In the genomic region with DNA sequence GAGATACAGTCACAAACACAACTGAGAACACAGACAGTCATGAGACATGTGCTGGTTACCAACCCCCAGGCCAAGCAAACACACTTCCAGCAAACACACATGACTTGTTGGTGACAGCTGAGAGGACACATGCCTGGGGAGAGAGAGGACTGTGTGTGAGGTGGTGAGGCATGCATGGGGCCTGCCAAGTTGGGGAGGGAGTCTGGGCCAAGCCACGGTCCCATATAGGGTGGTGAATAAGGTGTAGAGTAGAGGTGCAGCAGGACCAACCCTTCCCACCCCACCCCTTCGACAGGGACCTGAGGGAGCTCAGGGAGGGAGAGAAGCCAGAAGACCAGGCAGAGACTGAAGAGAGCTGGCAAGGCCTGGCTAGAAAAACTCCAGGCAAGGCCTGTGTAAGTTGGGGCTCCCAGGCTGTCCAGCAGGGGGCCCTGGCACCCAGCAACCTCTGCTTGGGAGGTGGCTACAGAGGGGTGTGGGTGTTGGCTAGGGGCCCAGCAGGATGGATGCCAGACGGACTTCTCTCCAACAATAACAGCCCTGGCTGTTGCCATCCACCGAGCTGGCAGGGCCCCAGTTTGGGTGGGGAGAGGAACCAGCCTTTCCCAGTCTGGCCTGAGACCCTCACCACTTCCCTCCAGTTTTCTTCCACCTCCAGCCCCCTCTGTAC, we compare ENCODE assay signal across 8 cellular contexts. TPM values are rescaled to one million over a fixed set of nuclear protein-coding genes. Genes with fewer than 3 reads are reported as not detected.
DNase-seq lines count a peak whose midpoint lies in the region; ATAC-seq, FAIRE-seq and TF ChIP-seq lines count a peak whose summit lies in the region.

No MANE protein-coding gene starts in this region.

- POLR2A ChIA-PET in PC-3 (lab: Charles Lee; ENCODE audit: unreplicated experiment): interaction anchor here (0.6 kb wide), 1 partner anchor 35 kb away, joined by 24 read pairs; no protein-coding TSS in a partner anchor

- peak overlapping the region; percentile 69 for H3K27ac Mint-ChIP-seq in activated T-cell treated with anti-CD3 and anti-CD28 coated beads, Interleukin-2, amount 50 U/mL, for 24 hours
- H3K27ac Mint-ChIP-seq in natural killer cell: peak overlapping the region in 1 of 2 donors; percentile 65

- no TSS peak for BruUV-seq in PC-3 (replicated peaks; lab: Mats Ljungman, UMichigan)

- H3K36me3 Mint-ChIP-seq in activated T-cell treated with anti-CD3 and anti-CD28 coated beads, Interleukin-2, amount 50 U/mL, for 24 hours (ENCODE audit: low read depth): peaks cover 24% of the 10 kb centered on the region
- H3K36me3 Mint-ChIP-seq in natural killer cell: no peaks in the 10 kb centered on the region

- peak; percentile 13 for TF ChIP-seq EP300 in esophagus muscularis mucosa (IDR thresholded peaks at IDR 0.05)

- peaks cover 23% of the 10 kb centered on the region for H3K27me3 Mint-ChIP-seq in activated T-cell treated with anti-CD3 and anti-CD28 coated beads, Interleukin-2, amount 50 U/mL, for 24 hours
- H3K27me3 Mint-ChIP-seq in natural killer cell (ENCODE audit: low read depth in 2 of 2): peaks cover 0 to 8% of the 10 kb centered on the region in 2 donors

- H3K9me3 ChIP-seq in PC-3 (ENCODE audit: low read length) (no peaks in the 10 kb centered on the region), esophagus muscularis mucosa (no peaks in the 10 kb centered on the region)

- intact Hi-C loops in PC-3 (cut with micrococcal nuclease): loop anchor here (1.0 kb wide), 1 partner anchor 16 kb away; no protein-coding TSS in a partner anchor
- intact Hi-C loops in esophagus muscularis mucosa (cut with DNase I): no loop called here
- intact Hi-C loops in natural killer cell (cut with micrococcal nuclease): loop anchor here (1.0 to 5.0 kb wide), 2 partner anchors 16 to 49 kb away; no protein-coding TSS in a partner anchor

- no peaks in the 10 kb centered on the region for H3K9me2 ChIP-seq in PC-3 (replicated peaks; ENCODE audit: low read length)

- H2AFZ ChIP-seq in PC-3 (ENCODE audit: low read length): no peak overlapping the region

- H3F3A ChIP-seq in PC-3 (ENCODE audit: low read length, unreplicated experiment): peaks cover 4% of the 10 kb centered on the region

- H4K20me1 ChIP-seq in PC-3 (ENCODE audit: low read length): peaks cover 5% of the 10 kb centered on the region; the same call in 1 of the 2 replicates

- no peak for FAIRE-seq in HTR-8/SVneo (lab: Jason Lieb, UNC)

- H3K27me3 ChIP-seq in PC-3 (ENCODE audit: low read length) (no peaks in the 10 kb centered on the region), esophagus muscularis mucosa (no peaks in the 10 kb centered on the region)

- peak overlapping the region; percentile 37; the same call in 1 of the 2 replicates for H3K4me2 ChIP-seq in PC-3 (ENCODE audit: low read length)

- no peaks in the 10 kb centered on the region for H3K9me3 Mint-ChIP-seq in activated T-cell treated with anti-CD3 and anti-CD28 coated beads, Interleukin-2, amount 50 U/mL, for 24 hours
- no peaks in the 10 kb centered on the region for H3K9me3 Mint-ChIP-seq in natural killer cell

- CTCF ChIA-PET in PC-3 (lab: Charles Lee): interaction anchor here (0.5 to 1.0 kb wide), 7 partner anchors 13 to 225 kb away, joined by 3 to 15 read pairs (median 7); a partner anchor contains a TSS

- peaks cover 26% of the 10 kb centered on the region for H3K79me2 ChIP-seq in PC-3 (ENCODE audit: low read length)

- H3K4me3 ChIP-seq in AG10803 (ENCODE audit: low read length): no peak overlapping the region
- no peak overlapping the region for H3K4me3 ChIP-seq in PC-3 (ENCODE audit: low read length)
- H3K4me3 ChIP-seq in esophagus muscularis mucosa: peak overlapping the region; percentile 73 to 82 (median 77)

- no peak overlapping the region for H3K4me3 Mint-ChIP-seq in activated T-cell treated with anti-CD3 and anti-CD28 coated beads, Interleukin-2, amount 50 U/mL, for 24 hours
- H3K4me3 Mint-ChIP-seq in natural killer cell: peak overlapping the region; percentile 37

- TF ChIP-seq POLR2A in esophagus muscularis mucosa (IDR thresholded peaks at IDR 0.05; ENCODE audit: low read depth): peak; percentile 25

- H3K4me1 ChIP-seq in PC-3 (ENCODE audit: insufficient read depth, low read length): peaks cover 29% of the 10 kb centered on the region
- H3K4me1 ChIP-seq in esophagus muscularis mucosa: peaks cover 81 to 100% (median 95%) of the 10 kb centered on the region in 4 donors

- peaks cover 53% of the 10 kb centered on the region for H3K4me1 Mint-ChIP-seq in activated T-cell treated with anti-CD3 and anti-CD28 coated beads, Interleukin-2, amount 50 U/mL, for 24 hours (ENCODE audit: low read depth)
- H3K4me1 Mint-ChIP-seq in natural killer cell: peaks cover 16 to 37% of the 10 kb centered on the region in 2 donors

- H3K27ac ChIP-seq in PC-3 (ENCODE audit: low read length): no peak overlapping the region
- H3K27ac ChIP-seq in esophagus muscularis mucosa (replicated peaks in 1 of 4): peak overlapping the region; percentile 95 to 98 (median 96)

- TF ChIP-seq CTCF in AG10803 (conservative IDR thresholded peaks at IDR 0.05; ENCODE audit: low read length) (peak; percentile 69), PC-3 (conservative IDR thresholded peaks at IDR 0.05; ENCODE audit: low read depth, low read length) (peak; percentile 78), esophagus muscularis mucosa (IDR thresholded peaks at IDR 0.05) (peak; percentile 83 to 90 (median 84)), natural killer cell (IDR thresholded peaks at IDR 0.05) (peak; percentile 80)

- 3% methylated on average over 4 of the region's 4 CpGs for WGBS in esophagus muscularis mucosa

- peak; percentile 36 for ATAC-seq in GM19025 (IDR thresholded peaks at IDR 0.05; ENCODE audit: low read depth, unreplicated experiment)
- peak; percentile 45 for ATAC-seq in PC-3
- peak; percentile 62 to 78 (median 64) for ATAC-seq in natural killer cell
- ATAC-seq in stimulated activated naive CD8-positive, alpha-beta T cell treated with anti-CD3 and anti-CD28 coated beads, Interleukin-15, Interleukin-2, amounts not matched to agents 100 U/mL and 50 U/mL, for 24 hours: peak; percentile 55

- H3K36me3 ChIP-seq in PC-3 (ENCODE audit: low read depth, low read length) (no peaks in the 10 kb centered on the region), esophagus muscularis mucosa (no peaks in the 10 kb centered on the region)

- DNase-seq in AG10803 (ENCODE audit: low read depth): peak; percentile 77
- DNase-seq in HTR-8/SVneo (ENCODE audit: insufficient read length, low spot score): peak; percentile 87
- DNase-seq in PC-3: peak; percentile 81
- peak; percentile 78 for DNase-seq in activated T-cell treated with anti-CD3 and anti-CD28 coated beads, Interleukin-2, amount 50 U/mL, for 24 hours
- peak; percentile 97 for DNase-seq in esophagus muscularis mucosa (ENCODE audit: extremely low spot score)
- DNase-seq in natural killer cell: peak; percentile 61
- DNase-seq in stimulated activated naive CD8-positive, alpha-beta T cell treated with anti-CD3 and anti-CD28 coated beads, Interleukin-15, Interleukin-2, amounts not matched to agents 100 U/mL and 50 U/mL, for 24 hours: peak; percentile 81

- H3K9ac ChIP-seq in PC-3 (ENCODE audit: low read length): no peak overlapping the region

RNA-seq across cellular contexts. Expression of a gene that starts 2.0 kb away (rescaled TPM):
- total RNA-seq in PC-3 (2014; rRNA removed): 54.7 and 60.4 TPM in 2 replicates
- total RNA-seq in esophagus muscularis mucosa: 100 to 1,000 TPM in 3 of 4 donors, 10 to 100 TPM in 1; 68.9 to 159 (median 138) TPM
- total RNA-seq in natural killer cell: 1 to 10 TPM; 2.2 to 5.5 (median 5.2) TPM

RNA-seq across cellular contexts. Expression of a gene that starts 4.7 kb away (rescaled TPM):
- not detected in 2 replicates for total RNA-seq in PC-3 (2014; rRNA removed)
- not detected for total RNA-seq in esophagus muscularis mucosa
- not detected for total RNA-seq in natural killer cell

RNA-seq across cellular contexts. Expression of a gene that starts 25.5 kb away (rescaled TPM):
- 1,280 and 1,322 TPM in 2 replicates for total RNA-seq in PC-3 (2014; rRNA removed)
- total RNA-seq in esophagus muscularis mucosa: 100 to 1,000 TPM; 356 to 729 (median 499) TPM
- total RNA-seq in natural killer cell: 100 to 1,000 TPM; 256 to 372 (median 308) TPM

RNA-seq across cellular contexts. Expression of a gene that starts 35.9 kb away (rescaled TPM):
- total RNA-seq in PC-3 (2014; rRNA removed) (90.6 and 109 TPM in 2 replicates), esophagus muscularis mucosa (10 to 100 TPM; 22.8 to 37.9 (median 32.6) TPM), natural killer cell (10 to 100 TPM; 20.9 to 27.7 (median 26.8) TPM)

RNA-seq across cellular contexts. Expression of a gene that starts 43.9 kb away (rescaled TPM):
- 7.4 and 28.7 TPM in 2 replicates for total RNA-seq in PC-3 (2014; rRNA removed)
- total RNA-seq in esophagus muscularis mucosa: 10 to 100 TPM in 1 of 4 donors, 1 to 10 TPM in 3; 7.0 to 10.4 (median 8.5) TPM
- total RNA-seq in natural killer cell: 10 to 100 TPM; 44.9 to 61.5 (median 56.4) TPM

Comparison
In these comparisons a context has a peak if more than half of its experiments do, and no peak if none do; other contexts are left out.
1. H3K4me3 ChIP-seq: peak in esophagus muscularis mucosa (4 of 4); none in AG10803 (single experiment) and PC-3 (single experiment).
2. Peak in every context shown above with its lines, with median percentiles within 50 percentile points of each other: DNase-seq, CTCF ChIP-seq and ATAC-seq.